Comparison of ENCODE assay signal across 1 cellular context in genomic region chr3:107988464-107989156, GRCh38.
TF ChIP-seq lines count a peak whose summit lies in the region.

No MANE protein-coding gene starts in this region.

TF ChIP-seq in SK-N-SH treated with all-trans-retinoic acid at 6 μM for 48 hours, 23 proteins besides CTCF, POLR2A, EP300 and RAD21 (continued from another document):
- TF ChIP-seq, protein P1, sequence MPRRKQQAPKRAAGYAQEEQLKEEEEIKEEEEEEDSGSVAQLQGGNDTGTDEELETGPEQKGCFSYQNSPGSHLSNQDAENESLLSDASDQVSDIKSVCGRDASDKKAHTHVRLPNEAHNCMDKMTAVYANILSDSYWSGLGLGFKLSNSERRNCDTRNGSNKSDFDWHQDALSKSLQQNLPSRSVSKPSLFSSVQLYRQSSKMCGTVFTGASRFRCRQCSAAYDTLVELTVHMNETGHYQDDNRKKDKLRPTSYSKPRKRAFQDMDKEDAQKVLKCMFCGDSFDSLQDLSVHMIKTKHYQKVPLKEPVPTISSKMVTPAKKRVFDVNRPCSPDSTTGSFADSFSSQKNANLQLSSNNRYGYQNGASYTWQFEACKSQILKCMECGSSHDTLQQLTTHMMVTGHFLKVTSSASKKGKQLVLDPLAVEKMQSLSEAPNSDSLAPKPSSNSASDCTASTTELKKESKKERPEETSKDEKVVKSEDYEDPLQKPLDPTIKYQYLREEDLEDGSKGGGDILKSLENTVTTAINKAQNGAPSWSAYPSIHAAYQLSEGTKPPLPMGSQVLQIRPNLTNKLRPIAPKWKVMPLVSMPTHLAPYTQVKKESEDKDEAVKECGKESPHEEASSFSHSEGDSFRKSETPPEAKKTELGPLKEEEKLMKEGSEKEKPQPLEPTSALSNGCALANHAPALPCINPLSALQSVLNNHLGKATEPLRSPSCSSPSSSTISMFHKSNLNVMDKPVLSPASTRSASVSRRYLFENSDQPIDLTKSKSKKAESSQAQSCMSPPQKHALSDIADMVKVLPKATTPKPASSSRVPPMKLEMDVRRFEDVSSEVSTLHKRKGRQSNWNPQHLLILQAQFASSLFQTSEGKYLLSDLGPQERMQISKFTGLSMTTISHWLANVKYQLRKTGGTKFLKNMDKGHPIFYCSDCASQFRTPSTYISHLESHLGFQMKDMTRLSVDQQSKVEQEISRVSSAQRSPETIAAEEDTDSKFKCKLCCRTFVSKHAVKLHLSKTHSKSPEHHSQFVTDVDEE (CRISPR knock-in tag; IDR thresholded peaks at IDR 0.05): no peak
- TF ChIP-seq BACH2 (CRISPR knock-in tag; IDR thresholded peaks at IDR 0.05; ENCODE audit: borderline replicate concordance): no peak
- no peak for TF ChIP-seq RARB (CRISPR knock-in tag; IDR thresholded peaks at IDR 0.05)
- TF ChIP-seq ZC3H10 (CRISPR knock-in tag; IDR thresholded peaks at IDR 0.05): no peak
- TF ChIP-seq OSR1 (CRISPR knock-in tag; IDR thresholded peaks at IDR 0.05): no peak
